Comparison of ENCODE assay signal across 27 cellular contexts in genomic region chr11:45253640-45254039, GRCh38. TPM values are rescaled to one million over a fixed set of nuclear protein-coding genes. Genes with fewer than 3 reads are reported as not detected.
"Had no signal": no experiment of that assay in that cellular context is flagged by ENCODE, and none has a peak within 500 bp of the region (broad histone marks: within the 10 kb centered on the region; RNA-seq: fewer than 3 reads in every experiment).

No MANE protein-coding gene starts in this region.

- H3K27ac ChIP-seq: PC-9, Peyer's patch, SJCRH30 had no signal

- H3K36me3 ChIP-seq: Peyer's patch, SJCRH30 had no signal

- H3K27me3 ChIP-seq: Peyer's patch had no signal

- H3K4me3 ChIP-seq: PC-9, Peyer's patch, SJCRH30 had no signal

- H3K9me3 ChIP-seq: Peyer's patch, SJCRH30 had no signal

- DNase-seq: KBM-7; NCI-H1092; NCI-H1105 treated with DMSO at 0.1 percent for 48 hours; NCI-H1417 treated with DMSO at 0.1 percent for 48 hours; NCI-H146; NCI-H1694 treated with DMSO at 0.1 percent for 48 hours; NCI-H1930; NCI-H2081; NCI-H2107; NCI-H345; NCI-H446 treated with DMSO at 0.1 percent for 48 hours; NCI-H510A treated with DMSO at 0.1 percent for 48 hours; NCI-H69; NCI-H774; NK-92 treated with Interleukin-12 subunit alpha and Interleukin-12 subunit beta, amount 100 ng/mL, for 24 hours; PC-9; Peyer's patch; SHP77 treated with DMSO at 0.1 percent for 48 hours; SJCRH30 had no signal

- H3K4me3 Mint-ChIP-seq: T-helper 1 cell treated with Interleukin-12 subunit alpha and Interleukin-12 subunit beta and Interleukin-4 antibody, amounts not matched to agents 30 μg/mL and 1 μg/mL, for 36 hours had no signal

- H3K4me1 ChIP-seq: Peyer's patch, SJCRH30 had no signal

- H3K27ac Mint-ChIP-seq: T-helper 1 cell treated with Interleukin-12 subunit alpha and Interleukin-12 subunit beta and Interleukin-4 antibody, amounts not matched to agents 30 μg/mL and 1 μg/mL, for 36 hours had no signal

- H3K9me3 Mint-ChIP-seq: T-helper 1 cell treated with Interleukin-12 subunit alpha and Interleukin-12 subunit beta and Interleukin-4 antibody, amounts not matched to agents 30 μg/mL and 1 μg/mL, for 36 hours had no signal

- ATAC-seq: HepG2, Right ventricle myocardium inferior, SK-N-SH treated with all-trans-retinoic acid at 6 μM for 48 hours had no signal

RNA-seq across cellular contexts. Expression of gene SYT13, which starts 32.5 kb away (rescaled TPM):
- total RNA-seq: IMR-90, LHCN-M2, MCF 10A, OCI-LY7, PC-9, SJCRH30 had no signal
- polyA plus RNA-seq: IMR-90 had no signal
